Comparison of ENCODE assay signal across 8 cellular contexts in genomic region chr10:80664071-80664680, GRCh38.
DNase-seq lines count a peak whose midpoint lies in the region; ATAC-seq and TF ChIP-seq lines count a peak whose summit lies in the region.

No MANE protein-coding gene starts in this region.

- H3K27me3 ChIP-seq in Panc1 (ENCODE audit: control insufficient read depth, insufficient read depth, low read length) (no peaks in the 10 kb centered on the region), psoas muscle (ENCODE audit: insufficient read depth in 3 of 3, low read length in 2 of 3) (no peaks in the 10 kb centered on the region)

- WGBS in psoas muscle, 3 donors, result 31 to 41% (median 38%) methylated on average over 9 to 10 of the region's 10 CpGs

- in situ Hi-C loops in Panc1 (cut with HindIII; ENCODE audit: low pct_unique_long_range_greater_than_20kb, low sequenced_read_pairs), result no loop called here

- peak; percentile 95 for TF ChIP-seq CTCF in Panc1 (IDR thresholded peaks at IDR 0.05)
- peak; percentile 55 for TF ChIP-seq CTCF in psoas muscle (IDR thresholded peaks at IDR 0.05)

- H3K4me1 ChIP-seq in Panc1 (ENCODE audit: control insufficient read depth, insufficient read depth, low read length) (0 out of 2 replicates have a peak, but pooled peaks cover 3% of the 10 kb centered on the region), psoas muscle (peaks cover 3% of the 10 kb centered on the region)

- H3K27ac ChIP-seq in Panc1 (ENCODE audit: low read length) (no peak overlapping the region), psoas muscle (no peak overlapping the region)

- CTCF ChIA-PET in Panc1 (lab: Charles Lee), result interaction anchor here (0.6 to 1.4 kb wide), 5 partner anchors 67 to 516 kb away, joined by 3 to 6 read pairs (median 4); no protein-coding TSS in a partner anchor

- H3K9me3 ChIP-seq in Panc1 (ENCODE audit: control insufficient read depth, insufficient read depth, low read depth, low read length), result no peaks in the 10 kb centered on the region
- H3K9me3 ChIP-seq in psoas muscle, result no peaks in the 10 kb centered on the region

- BruUV-seq in Panc1 (replicated peaks; lab: Mats Ljungman, UMichigan), result no TSS peak

- intact Hi-C loops in Panc1 (cut with micrococcal nuclease; ENCODE audit: unreplicated experiment) (loop anchor here (5.0 to 10.0 kb wide), 2 partner anchors 219 to 258 kb away; no protein-coding TSS in a partner anchor), Right ventricle myocardium superior (cut with DNase I) (loop anchor here (10.0 kb wide), 1 partner anchor 261 kb away; no protein-coding TSS in a partner anchor), psoas muscle (cut with DNase I) (no loop called here)

- DNase-seq in D341Med (ENCODE audit: low spot score) (peak; percentile 75), HS-5 (ENCODE audit: low read depth) (peak; percentile 6), Panc1 (ENCODE audit: low read depth, low spot score) (peak; percentile 52), Right ventricle myocardium superior (peak; percentile 85), psoas muscle (peak; percentile 61 to 73), GF-D8 (lab: John Stamatoyannopoulos, UW) (no peak)
- peak; percentile 44 for DNase-seq in activated naive CD4-positive, alpha-beta T cell treated with anti-CD3 and anti-CD28 coated beads, Interleukin-2, amount 50 U/mL, for 16 hours

- H3K4me3 ChIP-seq in Panc1 (ENCODE audit: low read depth in 2 of 2, low read length in 2 of 2), result no peak overlapping the region
- H3K4me3 ChIP-seq in psoas muscle, result no peak overlapping the region

- no peaks in the 10 kb centered on the region for H3K36me3 ChIP-seq in Panc1 (ENCODE audit: control insufficient read depth, insufficient read depth, low read length)
- no peaks in the 10 kb centered on the region for H3K36me3 ChIP-seq in psoas muscle (ENCODE audit: insufficient read depth in 1 of 2, low read depth in 1 of 2)

- ATAC-seq in GM19455 (IDR thresholded peaks at IDR 0.05; ENCODE audit: unreplicated experiment) (peak; percentile 65), Panc1 (peak; percentile 87), Right ventricle myocardium superior (ENCODE audit: poor library complexity) (peak; percentile 80), psoas muscle (peak in 3 of 4 donors; percentile 60 to 76 (median 63))

- POLR2A ChIA-PET in Panc1 (lab: Charles Lee), result interaction anchor here (0.6 kb wide), 1 partner anchor 117 kb away, joined by 3 read pairs; no protein-coding TSS in a partner anchor

Comparison
In these comparisons a context has a peak if more than half of its experiments do, and no peak if none do; other contexts are left out.
1. intact Hi-C loops: an anchor here in Panc1 (5.0 to 10.0 kb wide) and Right ventricle myocardium superior (10.0 kb wide); none called in psoas muscle.